ENCODE assay signal across 13 cellular contexts in the genomic region with DNA sequence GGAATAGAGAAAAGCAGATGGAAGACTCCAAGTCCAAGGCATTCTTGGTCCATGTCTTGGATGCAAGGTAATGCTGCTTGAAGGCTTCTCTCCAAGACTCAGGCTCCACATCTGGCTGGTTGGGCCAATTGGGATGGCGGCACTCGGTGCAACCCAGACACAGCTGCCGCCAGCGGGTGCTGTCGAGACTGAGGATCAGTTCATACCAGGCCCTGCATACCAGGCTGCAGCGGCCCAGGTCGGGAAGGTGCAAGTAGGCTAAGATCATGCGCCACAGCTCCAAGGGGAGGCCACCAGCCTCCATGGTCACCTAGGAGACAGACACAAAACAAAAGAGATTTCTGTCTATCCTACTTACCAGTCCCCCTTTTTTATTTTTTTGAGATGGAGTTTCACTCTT. TPM values are rescaled to one million over a fixed set of nuclear protein-coding genes. Genes with fewer than 3 reads are reported as not detected.
DNase-seq lines count a peak whose midpoint lies in the region; ATAC-seq and TF ChIP-seq lines count a peak whose summit lies in the region.
"Had no signal": no experiment of that assay in that cellular context is flagged by ENCODE, and none has a peak within 500 bp of the region (broad histone marks: within the 10 kb centered on the region; RNA-seq: fewer than 3 reads in every experiment).

No MANE protein-coding gene starts in this region.

- no peak for TF ChIP-seq POLR2A in suprapubic skin (IDR thresholded peaks at IDR 0.05)

- no peaks in the 10 kb centered on the region for H3K27me3 Mint-ChIP-seq in WTC11 (ENCODE audit: low read depth)
- no peaks in the 10 kb centered on the region for H3K27me3 Mint-ChIP-seq in nephron progenitor cell (ENCODE audit: low read depth, poor library complexity)
- H3K27me3 Mint-ChIP-seq: B cell; CD4-positive, alpha-beta T cell had no signal

- H3K4me3 ChIP-seq in suprapubic skin = no peak overlapping the region
- H3K4me3 ChIP-seq: BLaER1 treated with 17β-estradiol and CSF1 and Interleukin-3, amounts not matched to agents 10 nM and 100 nM; HAP-1 had no signal

- no peaks in the 10 kb centered on the region for H3K9me3 Mint-ChIP-seq in WTC11
- no peaks in the 10 kb centered on the region for H3K9me3 Mint-ChIP-seq in nephron progenitor cell
- H3K9me3 Mint-ChIP-seq: CD4-positive, alpha-beta T cell had no signal

- no peaks in the 10 kb centered on the region for H3K9me3 ChIP-seq in suprapubic skin
- H3K9me3 ChIP-seq: Caco-2, HAP-1 had no signal

- H3K4me3 Mint-ChIP-seq in WTC11 = no peak overlapping the region
- H3K4me3 Mint-ChIP-seq in nephron progenitor cell = no peak overlapping the region
- H3K4me3 Mint-ChIP-seq: B cell; CD4-positive, alpha-beta T cell had no signal

- DNase-seq in WTC11 (ENCODE audit: low spot score) (no peak), nephron progenitor cell (no peak), suprapubic skin (ENCODE audit: low spot score in 2 of 2) (no peak), GM13977 (ENCODE audit: low spot score) (no peak), OCI-M1 (lab: John Stamatoyannopoulos, UW) (no peak)
- DNase-seq: Caco-2; CD4-positive, alpha-beta T cell had no signal

- no peak for TF ChIP-seq EP300 in suprapubic skin (IDR thresholded peaks at IDR 0.05)

- H3K4me1 Mint-ChIP-seq in WTC11 (no peaks in the 10 kb centered on the region), nephron progenitor cell (no peaks in the 10 kb centered on the region)

- in situ Hi-C loops in GM13977 (cut with MboI; ENCODE audit: low pct_unique_long_range_greater_than_20kb, low sequenced_read_pairs, unreplicated experiment) = no loop called here

- POLR2A ChIA-PET in WTC11 (lab: Charles Lee) = no interaction called here

- 0 out of 2 replicates have a peak overlapping the region, but pooled peaks have one; percentile 87 for H3K27ac Mint-ChIP-seq in WTC11
- peak overlapping the region; percentile 64 for H3K27ac Mint-ChIP-seq in nephron progenitor cell
- H3K27ac Mint-ChIP-seq: CD4-positive, alpha-beta T cell had no signal

- peaks cover 27% of the 10 kb centered on the region; the same call in 1 of the 2 replicates for H3K36me3 Mint-ChIP-seq in WTC11
- peaks cover 79% of the 10 kb centered on the region for H3K36me3 Mint-ChIP-seq in nephron progenitor cell (ENCODE audit: low read depth)

- peaks cover 6% of the 10 kb centered on the region for H3K36me3 ChIP-seq in suprapubic skin

- 100% methylated on average over 6 of the region's 8 CpGs for WGBS in suprapubic skin

- H3K27me3 ChIP-seq in suprapubic skin = no peaks in the 10 kb centered on the region
- H3K27me3 ChIP-seq: BLaER1 treated with 17β-estradiol and CSF1 and Interleukin-3, amounts not matched to agents 10 nM and 100 nM had no signal

- H3K4me1 ChIP-seq in suprapubic skin = peaks cover 8% of the 10 kb centered on the region
- H3K4me1 ChIP-seq: BLaER1 treated with 17β-estradiol and CSF1 and Interleukin-3, amounts not matched to agents 10 nM and 100 nM; Caco-2; HAP-1 had no signal

- TF ChIP-seq CTCF in 22Rv1 (IDR thresholded peaks at IDR 0.05) = no peak
- no peak for TF ChIP-seq CTCF in WTC11 (IDR thresholded peaks at IDR 0.05)
- no peak for TF ChIP-seq CTCF in nephron progenitor cell (IDR thresholded peaks at IDR 0.05)
- no peak for TF ChIP-seq CTCF in suprapubic skin (IDR thresholded peaks at IDR 0.05)
- no peak for TF ChIP-seq CTCF in GM13977 (IDR thresholded peaks at IDR 0.05; ENCODE audit: extremely low read depth, insufficient read depth, missing control alignments)

- H3K27ac ChIP-seq in 22Rv1 = peak overlapping the region; percentile 37; the same call in 1 of the 2 replicates
- peak overlapping the region; percentile 47 for H3K27ac ChIP-seq in suprapubic skin
- H3K27ac ChIP-seq: BLaER1 treated with 17β-estradiol and CSF1 and Interleukin-3, amounts not matched to agents 10 nM and 100 nM had no signal

- ATAC-seq in WTC11 = no peak
- no peak for ATAC-seq in SK-N-SH treated with all-trans-retinoic acid at 6 μM for 48 hours
- no peak for ATAC-seq in GM19351 (IDR thresholded peaks at IDR 0.05; ENCODE audit: unreplicated experiment)

- CTCF ChIA-PET in WTC11 (lab: Charles Lee) = no interaction called here

TF ChIP-seq in WTC11, 78 proteins besides CTCF, POLR2A, EP300 and RAD21:
- TF ChIP-seq NR3C1 (CRISPR knock-in tag; conservative IDR thresholded peaks at IDR 0.05; ENCODE audit: low read depth) (no peak), GTF2I (CRISPR knock-in tag; conservative IDR thresholded peaks at IDR 0.05) (no peak), TEAD4 (CRISPR knock-in tag; IDR thresholded peaks at IDR 0.05) (no peak), IRF2 (CRISPR knock-in tag; IDR thresholded peaks at IDR 0.05; ENCODE audit: borderline replicate concordance, low read depth) (no peak), NFATC4 (CRISPR knock-in tag; IDR thresholded peaks at IDR 0.05) (no peak), ZNF512 (CRISPR knock-in tag; IDR thresholded peaks at IDR 0.05; ENCODE audit: borderline replicate concordance) (no peak), ZNF396 (CRISPR knock-in tag; IDR thresholded peaks at IDR 0.05; ENCODE audit: borderline replicate concordance) (no peak), NFE2L1 (CRISPR knock-in tag; IDR thresholded peaks at IDR 0.05) (no peak), ELF4 (CRISPR knock-in tag; IDR thresholded peaks at IDR 0.05; ENCODE audit: low read depth) (no peak)
- TF ChIP-seq, protein P1, sequence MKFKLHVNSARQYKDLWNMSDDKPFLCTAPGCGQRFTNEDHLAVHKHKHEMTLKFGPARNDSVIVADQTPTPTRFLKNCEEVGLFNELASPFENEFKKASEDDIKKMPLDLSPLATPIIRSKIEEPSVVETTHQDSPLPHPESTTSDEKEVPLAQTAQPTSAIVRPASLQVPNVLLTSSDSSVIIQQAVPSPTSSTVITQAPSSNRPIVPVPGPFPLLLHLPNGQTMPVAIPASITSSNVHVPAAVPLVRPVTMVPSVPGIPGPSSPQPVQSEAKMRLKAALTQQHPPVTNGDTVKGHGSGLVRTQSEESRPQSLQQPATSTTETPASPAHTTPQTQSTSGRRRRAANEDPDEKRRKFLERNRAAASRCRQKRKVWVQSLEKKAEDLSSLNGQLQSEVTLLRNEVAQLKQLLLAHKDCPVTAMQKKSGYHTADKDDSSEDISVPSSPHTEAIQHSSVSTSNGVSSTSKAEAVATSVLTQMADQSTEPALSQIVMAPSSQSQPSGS (CRISPR knock-in tag; IDR thresholded peaks at IDR 0.05; ENCODE audit: borderline replicate concordance, low read depth) = no peak

TF ChIP-seq in SK-N-SH treated with all-trans-retinoic acid at 6 μM for 48 hours, 23 proteins besides CTCF, POLR2A, EP300 and RAD21:
- TF ChIP-seq TOX (CRISPR knock-in tag; IDR thresholded peaks at IDR 0.05; ENCODE audit: borderline replicate concordance) (no peak), PPARA (CRISPR knock-in tag; IDR thresholded peaks at IDR 0.05; ENCODE audit: borderline replicate concordance) (no peak), GLIS3 (CRISPR knock-in tag; IDR thresholded peaks at IDR 0.05) (no peak), BACH2 (CRISPR knock-in tag; IDR thresholded peaks at IDR 0.05; ENCODE audit: borderline replicate concordance) (no peak), TCF4 (CRISPR knock-in tag; IDR thresholded peaks at IDR 0.05; ENCODE audit: borderline replicate concordance) (no peak), ZC3H10 (CRISPR knock-in tag; IDR thresholded peaks at IDR 0.05) (no peak)
TF ChIP-seq in SK-N-SH treated with all-trans-retinoic acid at 6 μM for 48 hours: peak in this region for 0.

RNA-seq across cellular contexts. Expression of gene FBXO10, which starts 34.7 kb away (rescaled TPM):
- total RNA-seq in WTC11 (2021) = 14.0 to 14.7 TPM (median 14.4 TPM) in 3 replicates
- total RNA-seq in suprapubic skin = 1 to 10 TPM; 2.7 to 4.7 (median 3.2) TPM

RNA-seq across cellular contexts. Expression of gene TOMM5, which starts 50.9 kb away (rescaled TPM):
- total RNA-seq in WTC11 (2021) (112 to 126 TPM (median 124 TPM) in 3 replicates), suprapubic skin (10 to 100 TPM; 44.3 to 82.1 (median 76.0) TPM)

RNA-seq across cellular contexts. Expression of gene POLR1E, which starts 55.7 kb away (rescaled TPM):
- 31.4 to 39.6 TPM (median 38.8 TPM) in 3 replicates for total RNA-seq in WTC11 (2021)
- total RNA-seq in suprapubic skin = 10 to 100 TPM; 15.7 to 26.3 (median 24.0) TPM
